In the genomic region with DNA sequence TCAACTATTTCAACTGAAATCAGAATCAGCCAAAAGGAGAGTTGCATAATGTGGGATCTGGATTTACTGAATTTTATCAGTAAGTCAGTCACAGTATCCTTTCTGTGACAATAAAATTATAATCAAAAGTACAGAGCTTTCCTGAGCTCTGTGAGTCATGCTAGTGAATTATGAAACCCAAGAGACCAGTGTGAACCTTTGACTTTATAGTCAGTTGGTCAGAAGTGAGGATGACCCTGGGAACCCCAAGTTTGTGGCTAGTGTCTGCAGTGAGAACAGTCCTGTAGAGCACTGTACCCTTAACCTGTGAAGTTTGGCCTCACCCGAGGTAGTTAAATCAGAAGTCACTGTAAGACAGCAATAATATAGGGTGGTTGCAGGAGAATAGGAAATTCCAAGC, we compare ENCODE assay signal across 21 cellular contexts.
DNase-seq lines count a peak whose midpoint lies in the region; ATAC-seq, FAIRE-seq and TF ChIP-seq lines count a peak whose summit lies in the region.
"Had no signal": no experiment of that assay in that cellular context is flagged by ENCODE, and none has a peak within 500 bp of the region (broad histone marks: within the 10 kb centered on the region; RNA-seq: fewer than 3 reads in every experiment).

No MANE protein-coding gene starts in this region.

- WGBS in prostate gland: 92% methylated on average over 1 of the region's 1 CpG

- H3K4me2 ChIP-seq in Karpas-422 (ENCODE audit: low read depth, low read length, poor library complexity, severe bottlenecking) (no peak overlapping the region), PC-3 (ENCODE audit: low read length) (no peak overlapping the region)

- H3F3A ChIP-seq in PC-3 (ENCODE audit: low read length, unreplicated experiment): no peaks in the 10 kb centered on the region

- H3K27ac ChIP-seq in Karpas-422 (ENCODE audit: low read length) (no peak overlapping the region), PC-3 (ENCODE audit: low read length) (peak overlapping the region; percentile 58), prostate gland (no peak overlapping the region)

- CTCF ChIA-PET in PC-3 (lab: Charles Lee): no interaction called here

- no peak overlapping the region for H3K4me3 ChIP-seq in Karpas-422 (ENCODE audit: low read length)
- no peak overlapping the region for H3K4me3 ChIP-seq in PC-3 (ENCODE audit: low read length)
- H3K4me3 ChIP-seq in bronchial epithelial cell (ENCODE audit: low read depth, low read length): no peak overlapping the region
- no peak overlapping the region for H3K4me3 ChIP-seq in prostate gland

- H2AFZ ChIP-seq in Karpas-422 (ENCODE audit: low read length): no peak overlapping the region
- H2AFZ ChIP-seq in PC-3 (ENCODE audit: low read length): no peak overlapping the region

- intact Hi-C loops in PC-3 (cut with micrococcal nuclease): no loop called here
- intact Hi-C loops in prostate gland (cut with DNase I): no loop called here

- H3K79me2 ChIP-seq in Karpas-422 (ENCODE audit: low read length) (no peaks in the 10 kb centered on the region), PC-3 (ENCODE audit: low read length) (no peaks in the 10 kb centered on the region)

- H3K9ac ChIP-seq in Karpas-422 (ENCODE audit: low read length) (no peak overlapping the region), PC-3 (ENCODE audit: low read length) (no peak overlapping the region)

- no peak for FAIRE-seq in bronchial epithelial cell (lab: Jason Lieb, UNC)
- FAIRE-seq: A204.1, GM12891 had no signal

- TF ChIP-seq CTCF in PC-3 (conservative IDR thresholded peaks at IDR 0.05; ENCODE audit: low read depth, low read length): no peak
- TF ChIP-seq CTCF in bronchial epithelial cell (IDR thresholded peaks at IDR 0.05; ENCODE audit: insufficient read depth, low read length, severe bottlenecking): no peak
- no peak for TF ChIP-seq CTCF in prostate gland (IDR thresholded peaks at IDR 0.05)

- peak; percentile 60 for ATAC-seq in PC-3
- no peak for ATAC-seq in GM18519 (IDR thresholded peaks at IDR 0.05; ENCODE audit: low FRiP score, unreplicated experiment)

- H3K9me2 ChIP-seq in Karpas-422 (replicated peaks; ENCODE audit: insufficient read depth, low read length) (no peaks in the 10 kb centered on the region), PC-3 (replicated peaks; ENCODE audit: low read length) (no peaks in the 10 kb centered on the region)

- BruUV-seq in PC-3 (replicated peaks; lab: Mats Ljungman, UMichigan): no TSS peak

- TF ChIP-seq POLR2A in prostate gland (IDR thresholded peaks at IDR 0.05): no peak

- peaks cover 36% of the 10 kb centered on the region for H3K9me3 ChIP-seq in Karpas-422 (ENCODE audit: low read length)
- H3K9me3 ChIP-seq in PC-3 (ENCODE audit: low read length): no peaks in the 10 kb centered on the region
- H3K9me3 ChIP-seq in prostate gland: no peaks in the 10 kb centered on the region
- H3K9me3 ChIP-seq: BE2C had no signal

- POLR2A ChIA-PET in PC-3 (lab: Charles Lee; ENCODE audit: unreplicated experiment): no interaction called here

- H3K4me1 ChIP-seq in Karpas-422 (ENCODE audit: low read length): no peaks in the 10 kb centered on the region
- peaks cover 4% of the 10 kb centered on the region; the same call in 1 of the 2 replicates for H3K4me1 ChIP-seq in PC-3 (ENCODE audit: insufficient read depth, low read length)
- H3K4me1 ChIP-seq in prostate gland (replicated peaks): no peaks in the 10 kb centered on the region
- H3K4me1 ChIP-seq: BE2C had no signal

- H3K27me3 ChIP-seq in Karpas-422 (ENCODE audit: low read length) (no peaks in the 10 kb centered on the region), PC-3 (ENCODE audit: low read length) (no peaks in the 10 kb centered on the region), bronchial epithelial cell (ENCODE audit: control insufficient read depth, insufficient read depth, low read length) (no peaks in the 10 kb centered on the region), prostate gland (replicated peaks; ENCODE audit: insufficient read depth) (no peaks in the 10 kb centered on the region)
- H3K27me3 ChIP-seq: BE2C had no signal

- H3K36me3 ChIP-seq in Karpas-422 (ENCODE audit: insufficient read depth, low read length): no peaks in the 10 kb centered on the region
- no peaks in the 10 kb centered on the region for H3K36me3 ChIP-seq in PC-3 (ENCODE audit: low read depth, low read length)
- H3K36me3 ChIP-seq in bronchial epithelial cell (ENCODE audit: control insufficient read depth, insufficient read depth, low read length): no peaks in the 10 kb centered on the region
- no peaks in the 10 kb centered on the region for H3K36me3 ChIP-seq in prostate gland
- H3K36me3 ChIP-seq: BE2C had no signal

- peak; percentile 17 for DNase-seq in Karpas-422
- DNase-seq in PC-3: peak; percentile 25
- peak; percentile 20 for DNase-seq in bronchial epithelial cell (ENCODE audit: low read depth)
- no peak for DNase-seq in HCEC 1CT
- DNase-seq in prostate gland (ENCODE audit: low spot score): no peak
- DNase-seq in SHP77 (lab: John Stamatoyannopoulos, UW): no peak
- DNase-seq: ACHN; BE2C; C1 segment of cervical spinal cord; CD4-positive, CD25-positive, alpha-beta regulatory T cell; CD8-positive, alpha-beta memory T cell; COR-L47; DMS 273 treated with DMSO at 0.1 percent for 48 hours; DMS53; DND-41; EL; GOT3; H7 had no signal

- H4K20me1 ChIP-seq in Karpas-422 (ENCODE audit: insufficient read depth, low read depth, low read length) (no peaks in the 10 kb centered on the region), PC-3 (ENCODE audit: low read length) (no peaks in the 10 kb centered on the region)

Comparison
In these comparisons a context has a peak if more than half of its experiments do, and no peak if none do; other contexts are left out.
1. DNase-seq: peak in Karpas-422 (single experiment), PC-3 (single experiment) and bronchial epithelial cell (single experiment); none in HCEC 1CT (single experiment), prostate gland (single experiment) and SHP77 (0 of 2).